ENCODE assay signal across 8 cellular contexts in genomic region chr9:112487008-112487798, GRCh38. TPM values are rescaled to one million over a fixed set of nuclear protein-coding genes. Genes with fewer than 3 reads are reported as not detected.
A peak's percentile ranks its signal among the peaks of the same experiment; 100 is the strongest.
DNase-seq lines count a peak whose midpoint lies in the region; ATAC-seq lines count a peak whose summit lies in the region.

No MANE protein-coding gene starts in this region.

- H3K27ac Mint-ChIP-seq in activated CD4-positive, alpha-beta T cell treated with anti-CD3 and anti-CD28 coated beads, Interleukin-2, amount 10 ng/mL, durations not matched to agents 7 days and 5 days = peak overlapping the region; percentile 91

- no peaks in the 10 kb centered on the region for H3K27me3 Mint-ChIP-seq in activated CD4-positive, alpha-beta T cell treated with anti-CD3 and anti-CD28 coated beads, Interleukin-2, amount 10 ng/mL, durations not matched to agents 7 days and 5 days

- peaks cover 42% of the 10 kb centered on the region for H3K4me1 Mint-ChIP-seq in activated CD4-positive, alpha-beta T cell treated with anti-CD3 and anti-CD28 coated beads, Interleukin-2, amount 10 ng/mL, durations not matched to agents 7 days and 5 days

- POLR2A ChIA-PET in activated CD4-positive, alpha-beta T cell treated with anti-CD3 and anti-CD28 coated beads, Interleukin-2, amount 10 ng/mL, durations not matched to agents 7 days and 5 days (lab: Charles Lee) = interaction anchor here (0.8 kb wide), 1 partner anchor 311 kb away, joined by 3 read pairs; no protein-coding TSS in a partner anchor

- H3K4me3 Mint-ChIP-seq in activated CD4-positive, alpha-beta T cell treated with anti-CD3 and anti-CD28 coated beads, Interleukin-2, amount 10 ng/mL, durations not matched to agents 7 days and 5 days = peak overlapping the region; percentile 89

- H3K9me3 Mint-ChIP-seq in activated CD4-positive, alpha-beta T cell treated with anti-CD3 and anti-CD28 coated beads, Interleukin-2, amount 10 ng/mL, durations not matched to agents 7 days and 5 days = peaks cover 1% of the 10 kb centered on the region

- H3K36me3 Mint-ChIP-seq in activated CD4-positive, alpha-beta T cell treated with anti-CD3 and anti-CD28 coated beads, Interleukin-2, amount 10 ng/mL, durations not matched to agents 7 days and 5 days (ENCODE audit: low read depth) = peaks cover 5% of the 10 kb centered on the region

- peak; percentile 38 for ATAC-seq in HG02938 (IDR thresholded peaks at IDR 0.05; ENCODE audit: unreplicated experiment)

- peak; percentile 23 for DNase-seq in NK-92 treated with Interleukin-12 subunit alpha and Interleukin-12 subunit beta, amount 100 ng/mL, for 24 hours (lab: John Stamatoyannopoulos, UW)
- DNase-seq in NK-92 (lab: John Stamatoyannopoulos, UW; ENCODE audit: unreplicated experiment) (no peak), NCI-H2171 (lab: John Stamatoyannopoulos, UW) (peak; percentile 42), dermis blood vessel endothelial cell (peak; percentile 56), lung microvascular endothelial cell (ENCODE audit: low read depth in 2 of 2) (peak; percentile 8 to 46)
- peak; percentile 52 for DNase-seq in activated CD4-positive, alpha-beta T cell treated with anti-CD3 and anti-CD28 coated beads, Interleukin-2, amount 10 ng/mL, durations not matched to agents 7 days and 5 days
- peak; percentile 32 for DNase-seq in stimulated activated CD8-positive, alpha-beta memory T cell treated with anti-CD3 and anti-CD28 coated beads, Interleukin-12 subunit alpha, Interleukin-12 subunit beta, amount 100 ng/mL, for 1 hour (ENCODE audit: low read depth)

- CTCF ChIA-PET in activated CD4-positive, alpha-beta T cell treated with anti-CD3 and anti-CD28 coated beads, Interleukin-2, amount 10 ng/mL, durations not matched to agents 7 days and 5 days (lab: Charles Lee) = interaction anchor here (2.8 kb wide), 1 partner anchor 14 kb away, joined by 7 read pairs; no protein-coding TSS in a partner anchor

RNA-seq across cellular contexts. Expression of gene KIAA1958, which starts 0.6 kb away (rescaled TPM):
- total RNA-seq in activated CD4-positive, alpha-beta T cell treated with anti-CD3 and anti-CD28 coated beads, Interleukin-2, amount 10 ng/mL, durations not matched to agents 7 days and 5 days = 1 to 10 TPM; 6.5 to 6.8 TPM
- total RNA-seq in dermis blood vessel endothelial cell (2.0 and 3.6 TPM in 2 replicates), lung microvascular endothelial cell (0.65 and 1.6 TPM in 2 replicates)
